Comparison of ENCODE assay signal across 1 cellular context in genomic region chr22:42173183-42173926, GRCh38.
TF ChIP-seq lines count a peak whose summit lies in the region.

No MANE protein-coding gene starts in this region.

TF ChIP-seq in endothelial cell of umbilical vein, 7 proteins besides CTCF, POLR2A, EP300 and RAD21 (continued from another document):
- TF ChIP-seq, protein P1, sequence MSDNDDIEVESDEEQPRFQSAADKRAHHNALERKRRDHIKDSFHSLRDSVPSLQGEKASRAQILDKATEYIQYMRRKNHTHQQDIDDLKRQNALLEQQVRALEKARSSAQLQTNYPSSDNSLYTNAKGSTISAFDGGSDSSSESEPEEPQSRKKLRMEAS (IDR thresholded peaks at IDR 0.05; ENCODE audit: insufficient read depth, insufficient read length), result no peak
- TF ChIP-seq MYC (IDR thresholded peaks at IDR 0.05; ENCODE audit: low read depth, low read length) (no peak), EZH2 (IDR thresholded peaks at IDR 0.05; ENCODE audit: borderline replicate concordance, low read depth, low read length, severe bottlenecking) (no peak), JUN (IDR thresholded peaks at IDR 0.05; ENCODE audit: borderline replicate concordance, insufficient read depth, insufficient read length, low read depth) (no peak), FOS (IDR thresholded peaks at IDR 0.05; ENCODE audit: borderline replicate concordance, insufficient read depth, low read length) (no peak)
